ENCODE assay signal across 11 cellular contexts in genomic region chr3:15276028-15276717, GRCh38. TPM values are rescaled to one million over a fixed set of nuclear protein-coding genes. Genes with fewer than 3 reads are reported as not detected.
DNase-seq lines count a peak whose midpoint lies in the region; ATAC-seq and FAIRE-seq lines count a peak whose summit lies in the region.
"Had no signal": no experiment of that assay in that cellular context is flagged by ENCODE, and none has a peak within 500 bp of the region (broad histone marks: within the 10 kb centered on the region; RNA-seq: fewer than 3 reads in every experiment).

No MANE protein-coding gene starts in this region.

- no peaks in the 10 kb centered on the region for H3K9me3 Mint-ChIP-seq in activated naive CD4-positive, alpha-beta T cell treated with anti-CD3 and anti-CD28 coated beads for 36 hours

- ATAC-seq in GM21381 (IDR thresholded peaks at IDR 0.05; ENCODE audit: unreplicated experiment): no peak
- ATAC-seq: psoas muscle had no signal

- H3K27ac Mint-ChIP-seq in activated naive CD4-positive, alpha-beta T cell treated with anti-CD3 and anti-CD28 coated beads for 36 hours: no peak overlapping the region

- CTCF ChIA-PET in activated naive CD4-positive, alpha-beta T cell treated with anti-CD3 and anti-CD28 coated beads for 36 hours (lab: Charles Lee): interaction anchor here (0.8 to 4.6 kb wide), 10 partner anchors 9 to 85 kb away, joined by 3 to 34 read pairs (median 4); partner anchors contain the start of gene SH3BP5

- DNase-seq in activated naive CD4-positive, alpha-beta T cell treated with anti-CD3 and anti-CD28 coated beads for 36 hours: peak; percentile 5
- no peak for DNase-seq in activated naive CD4-positive, alpha-beta T cell treated with anti-CD3 and anti-CD28 coated beads, Interleukin-2, amount 50 U/mL, for 16 hours
- DNase-seq in RCC 7860 (ENCODE audit: low spot score) (peak; percentile 13), foreskin melanocyte (peak; percentile 95), superior temporal gyrus (ENCODE audit: extremely low spot score) (peak; percentile 59), T1000 (lab: John Stamatoyannopoulos, UW) (no peak), SIG-M5 (lab: John Stamatoyannopoulos, UW) (no peak)
- DNase-seq: psoas muscle, uterus had no signal

- FAIRE-seq in RCC 7860 (lab: Jason Lieb, UNC): no peak
- FAIRE-seq: GM18507 had no signal

- H3K27me3 Mint-ChIP-seq in activated naive CD4-positive, alpha-beta T cell treated with anti-CD3 and anti-CD28 coated beads for 36 hours (ENCODE audit: low read depth): no peaks in the 10 kb centered on the region

- H3K36me3 Mint-ChIP-seq in activated naive CD4-positive, alpha-beta T cell treated with anti-CD3 and anti-CD28 coated beads for 36 hours (ENCODE audit: low read depth): no peaks in the 10 kb centered on the region

- intact Hi-C loops in activated naive CD4-positive, alpha-beta T cell treated with anti-CD3 and anti-CD28 coated beads for 36 hours (cut with micrococcal nuclease): no loop called here

- peaks cover 78% of the 10 kb centered on the region for H3K4me1 Mint-ChIP-seq in activated naive CD4-positive, alpha-beta T cell treated with anti-CD3 and anti-CD28 coated beads for 36 hours (ENCODE audit: low read depth)

- no peak overlapping the region for H3K4me3 Mint-ChIP-seq in activated naive CD4-positive, alpha-beta T cell treated with anti-CD3 and anti-CD28 coated beads for 36 hours

RNA-seq across cellular contexts. Expression of gene SH3BP5, which starts 56.2 kb away (rescaled TPM):
- 1 to 10 TPM; 7.9 to 9.0 TPM for total RNA-seq in activated naive CD4-positive, alpha-beta T cell treated with anti-CD3 and anti-CD28 coated beads for 36 hours

Comparison
In these comparisons a context has a peak if more than half of its experiments do, and no peak if none do; other contexts are left out.
1. DNase-seq: peak in activated naive CD4-positive, alpha-beta T cell treated with anti-CD3 and anti-CD28 coated beads for 36 hours (single experiment), RCC 7860 (single experiment), foreskin melanocyte (single experiment) and superior temporal gyrus (single experiment); none in activated naive CD4-positive, alpha-beta T cell treated with anti-CD3 and anti-CD28 coated beads, Interleukin-2, amount 50 U/mL, for 16 hours (single experiment), T1000 (single experiment) and SIG-M5 (single experiment).